8 cellular contexts compared by ENCODE assay signal in genomic region chr7:127392566-127393369, GRCh38. TPM values are rescaled to one million over a fixed set of nuclear protein-coding genes. Genes with fewer than 3 reads are reported as not detected.
DNase-seq lines count a peak whose midpoint lies in the region; ATAC-seq and TF ChIP-seq lines count a peak whose summit lies in the region.

Gene ZNF800, minus strand, starts transcription at chr7:127392708. Its CDS starts 1,151 bp downstream, at chr7:127391557.

- no TSS peak for BruUV-seq in mammary epithelial cell (replicated peaks; lab: Mats Ljungman, UMichigan)

- no peak for TF ChIP-seq CTCF in WI38 (IDR thresholded peaks at IDR 0.05; ENCODE audit: low read depth, low read length)
- no peak for TF ChIP-seq CTCF in mammary epithelial cell (conservative IDR thresholded peaks at IDR 0.05 in 1 of 2, IDR thresholded peaks at IDR 0.05 in 1 of 2; ENCODE audit: extremely low read depth in 1 of 2, insufficient read depth in 1 of 2, low read depth in 1 of 2, low read length in 2 of 2)
- no peak for TF ChIP-seq CTCF in smooth muscle cell (IDR thresholded peaks at IDR 0.05; ENCODE audit: borderline replicate concordance, insufficient read depth, poor library complexity, severe bottlenecking)

- 4% methylated on average over 26 of the region's 67 CpGs for WGBS in mammary epithelial cell (ENCODE audit: low coverage, missing lambda C conversion rate)
- WGBS in smooth muscle cell (ENCODE audit: low lambda C conversion rate): 2% methylated on average over 49 of the region's 67 CpGs

- intact Hi-C loops in mammary epithelial cell (cut with micrococcal nuclease): loop anchor here (1.0 to 10.0 kb wide), 4 partner anchors 140 to 692 kb away; partner anchors contain the start of genes ARF5, GRM8 and SND1

- H2AFZ ChIP-seq in ACC112 (ENCODE audit: low read length, unreplicated experiment) (peak within 1 kb of the TSS; percentile 89), mammary epithelial cell (ENCODE audit: low read depth, low read length) (peak within 1 kb of the TSS; percentile 94), smooth muscle cell (ENCODE audit: low read depth) (peak within 1 kb of the TSS; percentile 99)

- H3K4me2 ChIP-seq in mammary epithelial cell (ENCODE audit: insufficient read depth, low read depth, low read length): peak within 1 kb of the TSS; percentile 80
- H3K4me2 ChIP-seq in smooth muscle cell: peak within 1 kb of the TSS; percentile 98

- H3K4me3 ChIP-seq in ACC112 (ENCODE audit: low read depth, low read length) (peak within 1 kb of the TSS; percentile 85), WI38 (ENCODE audit: low read depth, low read length) (peak within 1 kb of the TSS; percentile 92), mammary epithelial cell (replicated peaks in 1 of 3; ENCODE audit: insufficient read depth in 1 of 3, low read depth in 2 of 3, low read length in 3 of 3) (peak within 1 kb of the TSS; percentile 71 to 99 (median 86)), smooth muscle cell (peak within 1 kb of the TSS; percentile 100)

- peak; percentile 76 for ATAC-seq in GM18868 (IDR thresholded peaks at IDR 0.05; ENCODE audit: unreplicated experiment)
- ATAC-seq in HG03103 (IDR thresholded peaks at IDR 0.05; ENCODE audit: low read depth, unreplicated experiment): peak; percentile 69

- peak within 1 kb of the TSS; percentile 59 for H3K27ac ChIP-seq in ACC112 (ENCODE audit: low read depth, low read length)
- peak within 1 kb of the TSS; percentile 85 for H3K27ac ChIP-seq in mammary epithelial cell (ENCODE audit: insufficient read depth, low read depth, low read length)
- H3K27ac ChIP-seq in smooth muscle cell (ENCODE audit: low read depth): peak within 1 kb of the TSS; percentile 93

- H3K27me3 ChIP-seq in ACC112 (ENCODE audit: insufficient read depth, low read length) (no peaks in the 10 kb centered on the region), mammary epithelial cell (ENCODE audit: insufficient read depth, low read length) (no peaks in the 10 kb centered on the region), smooth muscle cell (ENCODE audit: low read depth) (no peaks in the 10 kb centered on the region)

- H3K9me3 ChIP-seq in mammary epithelial cell (replicated peaks; ENCODE audit: insufficient read depth, low read length) (no peaks in the 10 kb centered on the region), smooth muscle cell (replicated peaks; ENCODE audit: low read depth) (no peaks in the 10 kb centered on the region)

- no peaks in the 10 kb centered on the region for H3F3A ChIP-seq in smooth muscle cell (ENCODE audit: low read depth)

- H3K79me2 ChIP-seq in ACC112 (ENCODE audit: control insufficient read depth, insufficient read depth, low read length, unreplicated experiment) (peaks cover 42% of the 10 kb centered on the region), mammary epithelial cell (ENCODE audit: insufficient read depth, low read length) (peaks cover 48% of the 10 kb centered on the region), smooth muscle cell (ENCODE audit: low read depth) (peaks cover 46% of the 10 kb centered on the region)

- H4K20me1 ChIP-seq in mammary epithelial cell (ENCODE audit: insufficient read depth, low read length): no peaks in the 10 kb centered on the region
- peaks cover 37% of the 10 kb centered on the region for H4K20me1 ChIP-seq in smooth muscle cell (ENCODE audit: low read depth)

- H3K4me1 ChIP-seq in ACC112 (ENCODE audit: control insufficient read depth, insufficient read depth, low read length, unreplicated experiment) (peaks cover 20% of the 10 kb centered on the region), mammary epithelial cell (ENCODE audit: insufficient read depth, low read length) (peaks cover 13% of the 10 kb centered on the region), smooth muscle cell (ENCODE audit: low read depth) (peaks cover 16% of the 10 kb centered on the region)

- in situ Hi-C loops in mammary epithelial cell (cut with MboI; ENCODE audit: low sequenced_read_pairs in 2 of 2): no loop called here

- peak within 1 kb of the TSS; percentile 82 for H3K9ac ChIP-seq in mammary epithelial cell (ENCODE audit: insufficient read depth, low read length)
- H3K9ac ChIP-seq in smooth muscle cell (ENCODE audit: low read depth): peak within 1 kb of the TSS; percentile 95

- peaks cover 15% of the 10 kb centered on the region for H3K36me3 ChIP-seq in ACC112 (ENCODE audit: insufficient read depth, low read length)
- H3K36me3 ChIP-seq in mammary epithelial cell (ENCODE audit: insufficient read depth, low read length): peaks cover 9% of the 10 kb centered on the region
- H3K36me3 ChIP-seq in smooth muscle cell (ENCODE audit: low read depth): peaks cover 8% of the 10 kb centered on the region

- peak; percentile 81 for DNase-seq in NCI-H2227 treated with DMSO at 0.1 percent for 48 hours (lab: John Stamatoyannopoulos, UW)
- DNase-seq in mammary epithelial cell: peak; percentile 75
- DNase-seq in iPS-NIHi11 (ENCODE audit: low spot score): peak; percentile 93
- peak; percentile 78 for DNase-seq in smooth muscle cell (lab: John Stamatoyannopoulos, UW; ENCODE audit: unreplicated experiment)

- CTCF ChIA-PET in mammary epithelial cell (lab: Charles Lee; ENCODE audit: low non-redundant PET): no interaction called here

- dilution Hi-C loops in mammary epithelial cell (cut with HindIII; ENCODE audit: low sequenced_read_pairs): no loop called here

RNA-seq across cellular contexts. Expression of gene ZNF800, which starts in this region (rescaled TPM):
- total RNA-seq in mammary epithelial cell (10 to 100 TPM; 28.2 to 37.3 TPM), smooth muscle cell (23.5 and 31.4 TPM in 2 replicates)
- polyA plus RNA-seq in mammary epithelial cell (13.8 TPM), smooth muscle cell (12.8 and 13.7 TPM in 2 replicates)
- 22.2 TPM for polyA minus RNA-seq in mammary epithelial cell

Comparison
In these comparisons a context has a peak if more than half of its experiments do, and no peak if none do; other contexts are left out.
1. Peak in every context shown above with its lines: DNase-seq, ATAC-seq, H3K4me3 ChIP-seq and H3K27ac ChIP-seq.